ENCODE assay signal across 8 cellular contexts in the genomic region with DNA sequence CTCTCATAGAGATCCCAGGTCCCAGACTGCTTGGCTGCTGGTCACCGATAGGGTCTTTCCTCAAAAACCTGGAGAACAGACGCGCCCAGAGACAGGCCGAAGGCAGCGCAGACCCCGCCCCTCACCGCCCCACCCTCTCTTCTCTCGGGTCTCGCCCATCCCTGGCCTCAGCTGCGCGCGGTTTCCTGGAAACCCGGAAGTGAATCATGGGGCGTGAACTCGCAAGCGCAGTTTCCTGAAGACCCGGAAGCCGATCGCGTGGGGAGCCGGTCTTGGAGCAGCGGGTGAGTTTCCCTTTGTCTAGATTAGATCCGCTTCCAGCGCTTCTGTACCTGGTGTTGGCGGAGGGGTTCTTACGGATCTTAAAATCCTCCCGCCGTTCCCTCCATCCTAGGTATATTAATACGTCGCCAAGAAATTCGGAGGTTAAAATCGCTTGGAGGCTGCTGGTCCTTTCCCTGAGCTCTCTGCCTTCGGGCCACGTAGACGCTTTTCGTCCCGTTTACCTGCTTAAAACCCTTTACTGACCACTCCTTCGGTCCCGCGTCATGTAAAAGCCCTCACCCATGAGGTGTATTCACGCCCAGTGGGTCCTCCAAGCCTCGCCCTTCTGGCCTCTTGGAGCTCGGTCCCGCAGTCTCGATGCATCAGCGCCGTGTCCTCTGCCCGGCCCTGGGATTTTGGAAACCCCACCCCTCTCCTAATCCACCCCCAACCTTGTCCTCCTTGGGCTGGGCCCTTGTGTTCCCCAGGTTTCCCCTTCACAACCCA. TPM values are rescaled to one million over a fixed set of nuclear protein-coding genes. Genes with fewer than 3 reads are reported as not detected.
A peak's percentile ranks its signal among the peaks of the same experiment; 100 is the strongest.
DNase-seq lines count a peak whose midpoint lies in the region; ATAC-seq and TF ChIP-seq lines count a peak whose summit lies in the region.

ZNF578 (plus strand) TSS at position 230 of the 771 bp plus-strand sequence. CDS start 48,293 bp downstream, outside the sequence.

- H3K36me3 Mint-ChIP-seq in activated naive CD8-positive, alpha-beta T cell treated with anti-CD3 and anti-CD28 coated beads, Interleukin-2, amount 50 U/mL, for 24 hours (ENCODE audit: low read depth), result peaks cover 76% of the 10 kb centered on the region

- H3K4me3 ChIP-seq in heart right ventricle, result peak within 1 kb of the TSS; percentile 55 to 89 (median 75)
- peak within 1 kb of the TSS; percentile 85 for H3K4me3 ChIP-seq in rectal smooth muscle tissue (ENCODE audit: low read length)
- peak within 1 kb of the TSS; percentile 63 for H3K4me3 ChIP-seq in upper lobe of right lung
- H3K4me3 ChIP-seq in OCI-LY7 (ENCODE audit: low read depth, low read length, poor library complexity, severe bottlenecking), result no peak within 1 kb of the TSS

- POLR2A ChIA-PET in OCI-LY7 (lab: Charles Lee), result no interaction called here

- peaks cover 0 to 100% (median 50%) of the 10 kb centered on the region in 11 donors for H3K9me3 ChIP-seq in heart right ventricle
- peaks cover 36% of the 10 kb centered on the region for H3K9me3 ChIP-seq in upper lobe of right lung
- no peaks in the 10 kb centered on the region for H3K9me3 ChIP-seq in OCI-LY7 (ENCODE audit: low read length)

- H3K9ac ChIP-seq in rectal smooth muscle tissue (ENCODE audit: low read length), result no peak within 1 kb of the TSS

- H3K9me2 ChIP-seq in OCI-LY7 (ENCODE audit: insufficient read depth, low read length), result no peaks in the 10 kb centered on the region

- H3K27me3 ChIP-seq in heart right ventricle, result peaks cover 0 to 6% (median 0%) of the 10 kb centered on the region in 7 donors
- no peaks in the 10 kb centered on the region for H3K27me3 ChIP-seq in rectal smooth muscle tissue (ENCODE audit: control insufficient read depth, insufficient read depth, low read length)
- no peaks in the 10 kb centered on the region for H3K27me3 ChIP-seq in upper lobe of right lung

- peaks cover 76% of the 10 kb centered on the region for H3K9me3 Mint-ChIP-seq in activated naive CD8-positive, alpha-beta T cell treated with anti-CD3 and anti-CD28 coated beads, Interleukin-2, amount 50 U/mL, for 24 hours

- H2AFZ ChIP-seq in OCI-LY7 (ENCODE audit: low read length), result no peak within 1 kb of the TSS

- H3K4me1 Mint-ChIP-seq in activated naive CD8-positive, alpha-beta T cell treated with anti-CD3 and anti-CD28 coated beads, Interleukin-2, amount 50 U/mL, for 24 hours, result peaks cover 17% of the 10 kb centered on the region

- H3K27ac Mint-ChIP-seq in activated naive CD8-positive, alpha-beta T cell treated with anti-CD3 and anti-CD28 coated beads, Interleukin-2, amount 50 U/mL, for 24 hours, result no peak within 1 kb of the TSS

- H3K27ac ChIP-seq in heart right ventricle, result peak within 1 kb of the TSS in 8 of 10 donors; percentile 29 to 68 (median 54)
- H3K27ac ChIP-seq in rectal smooth muscle tissue (ENCODE audit: low read depth, low read length), result peak within 1 kb of the TSS; percentile 21
- peak within 1 kb of the TSS; percentile 47 for H3K27ac ChIP-seq in upper lobe of right lung
- H3K27ac ChIP-seq in OCI-LY7 (ENCODE audit: low read depth, low read length, poor library complexity, severe bottlenecking), result no peak within 1 kb of the TSS

- H3K4me2 ChIP-seq in OCI-LY7 (ENCODE audit: low read length), result no peak within 1 kb of the TSS

- H3K4me1 ChIP-seq in heart right ventricle, result peaks cover 0 to 10% (median 5%) of the 10 kb centered on the region in 9 donors
- peaks cover 4% of the 10 kb centered on the region for H3K4me1 ChIP-seq in rectal smooth muscle tissue (ENCODE audit: control insufficient read depth, insufficient read depth, low read length)
- H3K4me1 ChIP-seq in upper lobe of right lung, result no peaks in the 10 kb centered on the region
- H3K4me1 ChIP-seq in OCI-LY7 (ENCODE audit: insufficient read depth, low read length, poor library complexity, severe bottlenecking), result no peaks in the 10 kb centered on the region

- peak within 1 kb of the TSS; percentile 77 for H3K4me3 Mint-ChIP-seq in activated naive CD8-positive, alpha-beta T cell treated with anti-CD3 and anti-CD28 coated beads, Interleukin-2, amount 50 U/mL, for 24 hours

- no peaks in the 10 kb centered on the region for H3K79me2 ChIP-seq in OCI-LY7 (ENCODE audit: insufficient read depth, low read depth, low read length)

- intact Hi-C loops in heart right ventricle (cut with DNase I) (no loop called here), upper lobe of right lung (cut with DNase I) (no loop called here), OCI-LY7 (cut with micrococcal nuclease; ENCODE audit: unreplicated experiment) (no loop called here)

- peak; percentile 90 for DNase-seq in GM03348 (ENCODE audit: low spot score)
- peak; percentile 68 for DNase-seq in activated naive CD8-positive, alpha-beta T cell treated with anti-CD3 and anti-CD28 coated beads, Interleukin-2, amount 50 U/mL, for 24 hours
- DNase-seq in heart right ventricle, result peak; percentile 85 to 89
- peak; percentile 78 for DNase-seq in upper lobe of right lung
- DNase-seq in OCI-LY7 (ENCODE audit: low spot score), result no peak

- no TSS peak for BruUV-seq in OCI-LY7 (replicated peaks; lab: Mats Ljungman, UMichigan)

- CTCF ChIA-PET in OCI-LY7 (lab: Charles Lee; ENCODE audit: unreplicated experiment), result interaction anchor here (0.6 kb wide), 1 partner anchor 461 kb away, joined by 3 read pairs; no protein-coding TSS in a partner anchor

- no peak for TF ChIP-seq CTCF in heart right ventricle (IDR thresholded peaks at IDR 0.05)
- no peak for TF ChIP-seq CTCF in upper lobe of right lung (IDR thresholded peaks at IDR 0.05)
- no peak for TF ChIP-seq CTCF in OCI-LY7 (conservative IDR thresholded peaks at IDR 0.05; ENCODE audit: low read length)

- peak; percentile 95 for ATAC-seq in SK-N-SH treated with all-trans-retinoic acid at 6 μM for 48 hours
- peak; percentile 68 for ATAC-seq in activated naive CD8-positive, alpha-beta T cell treated with anti-CD3 and anti-CD28 coated beads, Interleukin-2, amount 50 U/mL, for 24 hours
- ATAC-seq in heart right ventricle, result peak; percentile 95 to 99 (median 98)
- peak; percentile 85 for ATAC-seq in upper lobe of right lung
- ATAC-seq in GM21381 (IDR thresholded peaks at IDR 0.05; ENCODE audit: unreplicated experiment), result no peak

- WGBS in heart right ventricle, 2 donors, result 1 to 2% methylated on average over 48 of the region's 48 CpGs

- peaks cover 3 to 43% (median 23%) of the 10 kb centered on the region in 9 donors for H3K36me3 ChIP-seq in heart right ventricle
- peaks cover 10% of the 10 kb centered on the region for H3K36me3 ChIP-seq in rectal smooth muscle tissue (ENCODE audit: control insufficient read depth, insufficient read depth, low read length)
- H3K36me3 ChIP-seq in upper lobe of right lung, result peaks cover 10% of the 10 kb centered on the region
- no peaks in the 10 kb centered on the region for H3K36me3 ChIP-seq in OCI-LY7 (ENCODE audit: insufficient read depth, low read length)

- H4K20me1 ChIP-seq in OCI-LY7 (ENCODE audit: insufficient read depth, low read length), result no peaks in the 10 kb centered on the region

- peaks cover 8% of the 10 kb centered on the region for H3K27me3 Mint-ChIP-seq in activated naive CD8-positive, alpha-beta T cell treated with anti-CD3 and anti-CD28 coated beads, Interleukin-2, amount 50 U/mL, for 24 hours

TF ChIP-seq in SK-N-SH treated with all-trans-retinoic acid at 6 μM for 48 hours, 23 proteins besides CTCF, POLR2A, EP300 and RAD21 (continues in another document):
- TF ChIP-seq TCF4 (CRISPR knock-in tag; IDR thresholded peaks at IDR 0.05; ENCODE audit: borderline replicate concordance) (no peak), TSHZ2 (CRISPR knock-in tag; IDR thresholded peaks at IDR 0.05) (no peak), SNAI2 (CRISPR knock-in tag; IDR thresholded peaks at IDR 0.05) (no peak), ZNF8 (CRISPR knock-in tag; IDR thresholded peaks at IDR 0.05) (no peak), ZC3H10 (CRISPR knock-in tag; IDR thresholded peaks at IDR 0.05) (no peak), BACH2 (CRISPR knock-in tag; IDR thresholded peaks at IDR 0.05; ENCODE audit: borderline replicate concordance) (no peak), RARB (CRISPR knock-in tag; IDR thresholded peaks at IDR 0.05) (no peak), ZFP3 (CRISPR knock-in tag; IDR thresholded peaks at IDR 0.05) (no peak)

RNA-seq across cellular contexts. Expression of gene ZNF578, which starts in this region (rescaled TPM):
- total RNA-seq in heart right ventricle, result 1 to 10 TPM; 1.3 to 3.5 (median 2.0) TPM
- 1 to 10 TPM in 1 of 2 donors, under 1 TPM in 1; 0.58 to 1.8 TPM for polyA plus RNA-seq in heart right ventricle
- 1.5 TPM for total RNA-seq in upper lobe of right lung
- total RNA-seq in OCI-LY7 (2014; rRNA removed; shearing (Covaris generic)), result not detected in 2 replicates
- total RNA-seq in OCI-LY7 (2022), result not detected in 2 replicates
